In genomic region chr2:36379710-36380448, GRCh38 we compare ENCODE assay signal across 1 cellular context.
TF ChIP-seq lines count a peak whose summit lies in the region.

No MANE protein-coding gene starts in this region.

TF ChIP-seq in HCT116, 20 proteins besides CTCF, POLR2A, EP300 and RAD21 (continued from another document):
- no peak for TF ChIP-seq ZBTB33 (IDR thresholded peaks at IDR 0.05; ENCODE audit: extremely low read depth, insufficient replicate concordance, low read length)
- no peak for TF ChIP-seq POLR2AphosphoS5 (IDR thresholded peaks at IDR 0.05; ENCODE audit: low read depth, low read length)
- TF ChIP-seq ZFX (IDR thresholded peaks at IDR 0.05): no peak
- no peak for TF ChIP-seq YY1 (IDR thresholded peaks at IDR 0.05; ENCODE audit: extremely low read depth, insufficient replicate concordance, low read depth, low read length)
- no peak for TF ChIP-seq TCF7L2 (IDR thresholded peaks at IDR 0.05; ENCODE audit: borderline replicate concordance, extremely low read depth, insufficient read depth, insufficient read length)
- TF ChIP-seq REST (IDR thresholded peaks at IDR 0.05; ENCODE audit: low read depth): no peak
